In genomic region chr4:47705326-47705981, GRCh38 we compare ENCODE assay signal across 10 cellular contexts.
DNase-seq lines count a peak whose midpoint lies in the region; ATAC-seq and TF ChIP-seq lines count a peak whose summit lies in the region.
"Had no signal": no experiment of that assay in that cellular context is flagged by ENCODE, and none has a peak within 500 bp of the region (broad histone marks: within the 10 kb centered on the region; RNA-seq: fewer than 3 reads in every experiment).

No MANE protein-coding gene starts in this region.

- no peaks in the 10 kb centered on the region for H3K9me2 ChIP-seq in Karpas-422 (replicated peaks; ENCODE audit: insufficient read depth, low read length)

- DNase-seq in D341Med (ENCODE audit: low spot score) = peak; percentile 34
- DNase-seq in Karpas-422 = peak; percentile 79
- DNase-seq in kidney glomerular epithelial cell (lab: John Stamatoyannopoulos, UW) = peak; percentile 39
- DNase-seq in activated CD4-positive, CD25-positive, alpha-beta regulatory T cell (lab: John Stamatoyannopoulos, UW) = no peak
- DNase-seq in stimulated activated CD8-positive, alpha-beta memory T cell treated with anti-CD3 and anti-CD28 coated beads, Interleukin-4, amount 100 ng/mL, for 48 hours = no peak
- no peak for DNase-seq in T-helper 9 cell
- DNase-seq: activated naive CD8-positive, alpha-beta T cell treated with anti-CD3 and anti-CD28 coated beads, Interleukin-2, amount 10 ng/mL, durations not matched to agents 7 days and 5 days had no signal

- peaks cover 12% of the 10 kb centered on the region for H3K4me1 ChIP-seq in Karpas-422 (ENCODE audit: low read length)

- no peaks in the 10 kb centered on the region for H3K9me3 ChIP-seq in Karpas-422 (ENCODE audit: low read length)

- H3K79me2 ChIP-seq in Karpas-422 (ENCODE audit: low read length) = no peaks in the 10 kb centered on the region

- no peak for ATAC-seq in HG03097 (IDR thresholded peaks at IDR 0.05; ENCODE audit: low FRiP score, unreplicated experiment)

- H3K27ac ChIP-seq in Karpas-422 (ENCODE audit: low read length) (no peak overlapping the region), VCaP (peak overlapping the region; percentile 30; the same call in 1 of the 2 replicates)
- H3K27ac ChIP-seq: KMS-11 had no signal

- no peaks in the 10 kb centered on the region for H3K27me3 ChIP-seq in Karpas-422 (ENCODE audit: low read length)

- H4K20me1 ChIP-seq in Karpas-422 (ENCODE audit: insufficient read depth, low read depth, low read length) = no peaks in the 10 kb centered on the region

- no peak overlapping the region for H2AFZ ChIP-seq in Karpas-422 (ENCODE audit: low read length)

- TF ChIP-seq CTCF in VCaP (conservative IDR thresholded peaks at IDR 0.05) = peak; percentile 78

- no peak overlapping the region for H3K4me3 ChIP-seq in Karpas-422 (ENCODE audit: low read length)

- H3K9ac ChIP-seq in Karpas-422 (ENCODE audit: low read length) = no peak overlapping the region
- H3K9ac ChIP-seq: KMS-11 had no signal

- no peaks in the 10 kb centered on the region for H3K36me3 ChIP-seq in Karpas-422 (ENCODE audit: insufficient read depth, low read length)

- H3K4me2 ChIP-seq in Karpas-422 (ENCODE audit: low read depth, low read length, poor library complexity, severe bottlenecking) = peak overlapping the region; percentile 23
- H3K4me2 ChIP-seq: KMS-11 had no signal

Comparison
In these comparisons a context has a peak if more than half of its experiments do, and no peak if none do; other contexts are left out.
1. DNase-seq: peak in D341Med (single experiment), Karpas-422 (single experiment) and kidney glomerular epithelial cell (single experiment); none in activated CD4-positive, CD25-positive, alpha-beta regulatory T cell (0 of 4), stimulated activated CD8-positive, alpha-beta memory T cell treated with anti-CD3 and anti-CD28 coated beads, Interleukin-4, amount 100 ng/mL, for 48 hours (single experiment) and T-helper 9 cell (single experiment).